ENCODE assay signal across 12 cellular contexts in the genomic region with DNA sequence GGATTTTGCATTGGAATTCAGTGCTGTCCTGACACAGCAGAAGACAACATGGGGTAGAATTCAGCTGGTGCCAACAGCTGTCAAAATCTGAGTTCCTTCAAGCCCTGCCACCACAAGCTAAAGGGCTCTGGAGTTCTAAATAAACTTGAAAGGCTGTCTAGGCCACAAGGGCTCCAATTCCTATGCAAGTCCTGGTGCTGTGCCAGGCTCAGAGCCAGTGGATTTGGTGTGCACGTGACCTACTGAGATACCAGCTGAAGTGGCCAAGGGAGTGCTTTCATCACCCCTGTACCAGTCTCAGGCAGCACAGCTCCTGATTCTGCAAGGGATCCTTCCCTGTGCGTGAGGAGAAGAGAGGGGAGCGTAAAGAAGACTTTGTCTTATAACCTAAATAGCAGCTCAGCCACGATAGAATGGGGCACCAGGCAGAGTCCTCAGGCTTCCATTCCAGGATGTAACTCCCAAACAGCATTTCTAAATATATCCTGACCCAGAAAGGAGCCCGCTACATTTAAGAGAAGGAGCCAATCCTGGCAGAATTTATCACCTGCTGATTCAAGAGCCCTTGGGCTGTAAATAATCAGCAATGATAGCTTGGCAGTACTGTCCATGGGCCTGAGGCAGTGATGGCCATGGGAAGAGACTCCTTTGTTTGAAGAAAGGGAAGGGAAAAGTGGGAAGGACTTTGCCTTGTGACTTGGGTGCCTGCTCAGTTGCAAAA.
"Had no signal": no experiment of that assay in that cellular context is flagged by ENCODE, and none has a peak within 500 bp of the region (broad histone marks: within the 10 kb centered on the region; RNA-seq: fewer than 3 reads in every experiment).

No MANE protein-coding gene starts in this region.

- H3K27ac Mint-ChIP-seq: activated CD4-positive, alpha-beta T cell treated with anti-CD3 and anti-CD28 coated beads, Interleukin-2, amount 10 ng/mL, durations not matched to agents 7 days and 5 days; activated naive CD8-positive, alpha-beta T cell treated with anti-CD3 and anti-CD28 coated beads, Interleukin-2, amount 10 ng/mL, durations not matched to agents 7 days and 5 days; activated T-helper 1 cell treated with anti-CD3 and anti-CD28 coated beads, Interleukin-12 subunit alpha, Interleukin-12 subunit beta, Interleukin-2, Interleukin-4 antibody, amounts not matched to agents 30 ng/mL and 10 ng/mL and 1 ng/mL, durations not matched to agents 14 hours and 24 hours and 36 hours; naive thymus-derived CD4-positive, alpha-beta T cell; stimulated activated memory B cell treated with anti-CD40 and anti-IgM and Interleukin-4, amounts not matched to agents 10 μg/mL and 1 μg/mL and 100 μg/mL, for 72 hours had no signal

- H3K27ac ChIP-seq: lower lobe of right lung, pancreas, vagina had no signal

- H3K4me3 ChIP-seq: lower lobe of right lung, pancreas, vagina had no signal

- H3K9me3 Mint-ChIP-seq: activated CD4-positive, alpha-beta T cell treated with anti-CD3 and anti-CD28 coated beads, Interleukin-2, amount 10 ng/mL, durations not matched to agents 7 days and 5 days; activated T-helper 1 cell treated with anti-CD3 and anti-CD28 coated beads, Interleukin-12 subunit alpha, Interleukin-12 subunit beta, Interleukin-2, Interleukin-4 antibody, amounts not matched to agents 30 ng/mL and 10 ng/mL and 1 ng/mL, durations not matched to agents 14 hours and 24 hours and 36 hours had no signal

- H3K27me3 ChIP-seq: pancreas, vagina had no signal

- ATAC-seq: esophagus mucosa; naive thymus-derived CD4-positive, alpha-beta T cell; pancreas; stimulated activated memory B cell treated with anti-CD40 and anti-IgM and Interleukin-4, amounts not matched to agents 10 μg/mL and 1 μg/mL and 100 μg/mL, for 72 hours had no signal

- H3K4me3 Mint-ChIP-seq: activated CD4-positive, alpha-beta T cell treated with anti-CD3 and anti-CD28 coated beads, Interleukin-2, amount 10 ng/mL, durations not matched to agents 7 days and 5 days; activated naive CD8-positive, alpha-beta T cell treated with anti-CD3 and anti-CD28 coated beads, Interleukin-2, amount 10 ng/mL, durations not matched to agents 7 days and 5 days; activated T-helper 1 cell treated with anti-CD3 and anti-CD28 coated beads, Interleukin-12 subunit alpha, Interleukin-12 subunit beta, Interleukin-2, Interleukin-4 antibody, amounts not matched to agents 30 ng/mL and 10 ng/mL and 1 ng/mL, durations not matched to agents 14 hours and 24 hours and 36 hours; naive thymus-derived CD4-positive, alpha-beta T cell; stimulated activated memory B cell treated with anti-CD40 and anti-IgM and Interleukin-4, amounts not matched to agents 10 μg/mL and 1 μg/mL and 100 μg/mL, for 72 hours had no signal

- H3K27me3 Mint-ChIP-seq: activated CD4-positive, alpha-beta T cell treated with anti-CD3 and anti-CD28 coated beads, Interleukin-2, amount 10 ng/mL, durations not matched to agents 7 days and 5 days; activated naive CD8-positive, alpha-beta T cell treated with anti-CD3 and anti-CD28 coated beads, Interleukin-2, amount 10 ng/mL, durations not matched to agents 7 days and 5 days; naive thymus-derived CD4-positive, alpha-beta T cell; stimulated activated memory B cell treated with anti-CD40 and anti-IgM and Interleukin-4, amounts not matched to agents 10 μg/mL and 1 μg/mL and 100 μg/mL, for 72 hours had no signal

- H3K4me1 ChIP-seq: lower lobe of right lung, pancreas, vagina had no signal

- DNase-seq: activated CD4-positive, alpha-beta T cell treated with anti-CD3 and anti-CD28 coated beads, Interleukin-2, amount 10 ng/mL, durations not matched to agents 7 days and 5 days; activated CD8-positive, alpha-beta memory T cell treated with anti-CD3 and anti-CD28 coated beads for 24 hours; activated naive CD8-positive, alpha-beta T cell treated with anti-CD3 and anti-CD28 coated beads, Interleukin-2, amount 10 ng/mL, durations not matched to agents 7 days and 5 days; anterior cingulate cortex; hippocampal formation; lower lobe of right lung; naive thymus-derived CD4-positive, alpha-beta T cell had no signal

- H3K9me3 ChIP-seq: lower lobe of right lung, pancreas, vagina had no signal

- H3K4me1 Mint-ChIP-seq: activated CD4-positive, alpha-beta T cell treated with anti-CD3 and anti-CD28 coated beads, Interleukin-2, amount 10 ng/mL, durations not matched to agents 7 days and 5 days; activated naive CD8-positive, alpha-beta T cell treated with anti-CD3 and anti-CD28 coated beads, Interleukin-2, amount 10 ng/mL, durations not matched to agents 7 days and 5 days; naive thymus-derived CD4-positive, alpha-beta T cell; stimulated activated memory B cell treated with anti-CD40 and anti-IgM and Interleukin-4, amounts not matched to agents 10 μg/mL and 1 μg/mL and 100 μg/mL, for 72 hours had no signal

- H3K36me3 ChIP-seq: lower lobe of right lung, pancreas, vagina had no signal

- H3K36me3 Mint-ChIP-seq: activated naive CD8-positive, alpha-beta T cell treated with anti-CD3 and anti-CD28 coated beads, Interleukin-2, amount 10 ng/mL, durations not matched to agents 7 days and 5 days; naive thymus-derived CD4-positive, alpha-beta T cell; stimulated activated memory B cell treated with anti-CD40 and anti-IgM and Interleukin-4, amounts not matched to agents 10 μg/mL and 1 μg/mL and 100 μg/mL, for 72 hours had no signal
